Comparison of ENCODE assay signal across 24 cellular contexts in the genomic region with DNA sequence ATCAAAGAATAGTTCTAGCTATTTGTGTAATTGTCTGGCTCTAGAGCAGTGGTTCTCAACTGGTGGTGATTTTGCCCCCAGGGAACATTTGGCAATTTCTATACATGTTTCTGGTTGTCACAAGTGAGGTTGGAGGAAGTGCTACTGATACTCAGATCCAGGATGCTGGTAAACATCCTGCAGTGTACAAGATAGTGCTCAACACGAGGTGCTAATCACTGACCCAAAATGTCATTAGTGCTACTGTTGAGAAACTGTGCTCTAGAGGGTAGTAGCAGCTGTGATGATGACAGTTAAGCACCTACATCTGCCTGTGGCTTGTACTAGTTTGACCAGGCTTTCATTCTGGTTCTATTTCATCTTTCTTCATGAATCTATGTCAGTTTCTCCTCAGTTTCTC. TPM values are rescaled to one million over a fixed set of nuclear protein-coding genes. Genes with fewer than 3 reads are reported as not detected.
A peak's percentile ranks its signal among the peaks of the same experiment; 100 is the strongest.
DNase-seq lines count a peak whose midpoint lies in the region; ATAC-seq, FAIRE-seq and TF ChIP-seq lines count a peak whose summit lies in the region.
"Had no signal": no experiment of that assay in that cellular context is flagged by ENCODE, and none has a peak within 500 bp of the region (broad histone marks: within the 10 kb centered on the region; RNA-seq: fewer than 3 reads in every experiment).

No MANE protein-coding gene starts in this region.

- no peak overlapping the region for H3K4me2 ChIP-seq in OCI-LY7 (ENCODE audit: low read length)

- in situ Hi-C loops in HAP-1 (cut with MboI; ENCODE audit: low sequenced_read_pairs), result no loop called here

- no peaks in the 10 kb centered on the region for H3K4me1 Mint-ChIP-seq in CD8-positive, alpha-beta T cell (ENCODE audit: low read depth)
- H3K4me1 Mint-ChIP-seq: natural killer cell had no signal

- intact Hi-C loops in OCI-LY7 (cut with micrococcal nuclease; ENCODE audit: unreplicated experiment), result no loop called here
- intact Hi-C loops in CD8-positive, alpha-beta T cell (cut with DNase I, micrococcal nuclease), result no loop called here

- no peaks in the 10 kb centered on the region for H3K9me2 ChIP-seq in OCI-LY7 (ENCODE audit: insufficient read depth, low read length)

- H3K36me3 Mint-ChIP-seq in CD8-positive, alpha-beta T cell, result peaks cover 37% of the 10 kb centered on the region

- H3K27ac ChIP-seq in OCI-LY7 (ENCODE audit: low read depth, low read length, poor library complexity, severe bottlenecking) (no peak overlapping the region), WERI-Rb-1 (no peak overlapping the region)
- no peak overlapping the region for H3K27ac ChIP-seq in CD8-positive, alpha-beta T cell (ENCODE audit: low read depth, low read length)
- H3K27ac ChIP-seq: GM23248, spleen, stomach, uterus had no signal

- H3K4me3 ChIP-seq in OCI-LY7 (ENCODE audit: low read depth, low read length, poor library complexity, severe bottlenecking) (no peak overlapping the region), HAP-1 (no peak overlapping the region), WERI-Rb-1 (ENCODE audit: low read depth, low read length) (no peak overlapping the region)
- no peak overlapping the region for H3K4me3 ChIP-seq in CD8-positive, alpha-beta T cell (ENCODE audit: low read depth, low read length)
- H3K4me3 ChIP-seq: GM23248, lung, spleen, stomach, uterus had no signal

- H3K4me3 Mint-ChIP-seq in CD8-positive, alpha-beta T cell, result no peak overlapping the region
- H3K4me3 Mint-ChIP-seq: activated naive CD4-positive, alpha-beta T cell treated with anti-CD3 and anti-CD28 coated beads for 36 hours; natural killer cell had no signal

- ATAC-seq in GM21423 (IDR thresholded peaks at IDR 0.05; ENCODE audit: unreplicated experiment) (peak; percentile 83), HG02981 (IDR thresholded peaks at IDR 0.05; ENCODE audit: unreplicated experiment) (peak; percentile 82)
- ATAC-seq in CD8-positive, alpha-beta T cell, result no peak
- ATAC-seq: natural killer cell had no signal

- POLR2A ChIA-PET in OCI-LY7 (lab: Charles Lee), result no interaction called here
- POLR2A ChIA-PET in CD8-positive, alpha-beta T cell (lab: Charles Lee), result no interaction called here

- H2AFZ ChIP-seq in OCI-LY7 (ENCODE audit: low read length), result no peak overlapping the region
- H2AFZ ChIP-seq: GM23248 had no signal

- no peaks in the 10 kb centered on the region for H4K20me1 ChIP-seq in OCI-LY7 (ENCODE audit: insufficient read depth, low read length)

- DNase-seq in GM18507 (ENCODE audit: extremely low spot score, insufficient read length, low read depth) (no peak), OCI-LY7 (ENCODE audit: low spot score) (peak; percentile 15), HAP-1 (ENCODE audit: low spot score in 2 of 2) (no peak), WERI-Rb-1 (no peak), NCI-H226 (no peak)
- no peak for DNase-seq in CD8-positive, alpha-beta T cell
- DNase-seq: activated CD8-positive, alpha-beta memory T cell treated with anti-CD3 and anti-CD28 coated beads, Interleukin-2, amount 50 U/mL, for 48 hours; activated naive CD4-positive, alpha-beta T cell treated with anti-CD3 and anti-CD28 coated beads for 36 hours; cortex of kidney; GDM1; GM23248; natural killer cell; NCI-H1417 treated with DMSO at 0.1 percent for 48 hours; NCI-H345; SHP77; spleen; stomach; uterus had no signal

- H3K27ac Mint-ChIP-seq in CD8-positive, alpha-beta T cell, result no peak overlapping the region
- H3K27ac Mint-ChIP-seq: activated naive CD4-positive, alpha-beta T cell treated with anti-CD3 and anti-CD28 coated beads for 36 hours; natural killer cell had no signal

- TF ChIP-seq CTCF in OCI-LY7 (conservative IDR thresholded peaks at IDR 0.05; ENCODE audit: low read length) (no peak), WERI-Rb-1 (IDR thresholded peaks at IDR 0.05; ENCODE audit: low read depth, low read length) (no peak)
- no peak for TF ChIP-seq CTCF in CD8-positive, alpha-beta T cell (IDR thresholded peaks at IDR 0.05)

- peak; percentile 5 for FAIRE-seq in GM18507 (lab: Jason Lieb, UNC)

- BruUV-seq in OCI-LY7 (replicated peaks; lab: Mats Ljungman, UMichigan), result no TSS peak

- H3K27me3 Mint-ChIP-seq in CD8-positive, alpha-beta T cell (ENCODE audit: low read depth), result no peaks in the 10 kb centered on the region

- H3K9me3 Mint-ChIP-seq in CD8-positive, alpha-beta T cell, result no peaks in the 10 kb centered on the region
- H3K9me3 Mint-ChIP-seq: activated naive CD4-positive, alpha-beta T cell treated with anti-CD3 and anti-CD28 coated beads for 36 hours; natural killer cell had no signal

- H3K27me3 ChIP-seq in HAP-1 (ENCODE audit: low read depth) (no peaks in the 10 kb centered on the region), WERI-Rb-1 (ENCODE audit: insufficient read depth, low read depth, severe bottlenecking) (no peaks in the 10 kb centered on the region)
- no peaks in the 10 kb centered on the region for H3K27me3 ChIP-seq in CD8-positive, alpha-beta T cell (ENCODE audit: insufficient read depth, low read length)
- H3K27me3 ChIP-seq: spleen, stomach, uterus had no signal

- H3K36me3 ChIP-seq in OCI-LY7 (ENCODE audit: insufficient read depth, low read length) (no peaks in the 10 kb centered on the region), HAP-1 (replicated peaks) (peaks cover 10% of the 10 kb centered on the region), WERI-Rb-1 (peaks cover 10% of the 10 kb centered on the region)
- peaks cover 7% of the 10 kb centered on the region for H3K36me3 ChIP-seq in CD8-positive, alpha-beta T cell (ENCODE audit: insufficient read depth, low read length)
- H3K36me3 ChIP-seq: uterus had no signal

- H3K79me2 ChIP-seq in OCI-LY7 (ENCODE audit: insufficient read depth, low read depth, low read length), result no peaks in the 10 kb centered on the region

- H3K4me1 ChIP-seq in OCI-LY7 (ENCODE audit: insufficient read depth, low read length, poor library complexity, severe bottlenecking) (no peaks in the 10 kb centered on the region), HAP-1 (no peaks in the 10 kb centered on the region)
- no peaks in the 10 kb centered on the region for H3K4me1 ChIP-seq in CD8-positive, alpha-beta T cell (ENCODE audit: insufficient read depth, low read length)
- H3K4me1 ChIP-seq: spleen, stomach, uterus had no signal

- CTCF ChIA-PET in OCI-LY7 (lab: Charles Lee; ENCODE audit: unreplicated experiment), result no interaction called here
- CTCF ChIA-PET in CD8-positive, alpha-beta T cell (lab: Charles Lee), result no interaction called here

- H3K9me3 ChIP-seq in OCI-LY7 (ENCODE audit: low read length), result no peaks in the 10 kb centered on the region
- H3K9me3 ChIP-seq in HAP-1, result no peaks in the 10 kb centered on the region
- no peaks in the 10 kb centered on the region for H3K9me3 ChIP-seq in WERI-Rb-1 (ENCODE audit: severe bottlenecking)
- no peaks in the 10 kb centered on the region for H3K9me3 ChIP-seq in CD8-positive, alpha-beta T cell (ENCODE audit: low read length)
- H3K9me3 ChIP-seq: spleen, stomach, uterus had no signal

RNA-seq across cellular contexts. Expression of gene LRRC19, which starts 22.1 kb away (rescaled TPM):
- total RNA-seq in OCI-LY7 (2014; rRNA removed; shearing (Covaris generic)), result not detected in 2 replicates
- total RNA-seq in OCI-LY7 (2022), result not detected in 2 replicates
- total RNA-seq in CD8-positive, alpha-beta T cell, result not detected
- total RNA-seq: activated naive CD4-positive, alpha-beta T cell treated with anti-CD3 and anti-CD28 coated beads for 36 hours; GM23248; LHCN-M2; natural killer cell; pulmonary artery endothelial cell; spleen; T-helper 2 cell treated with Interferon-gamma antibody and Interleukin-4, amounts not matched to agents 100 ng/mL and 5 ng/mL, for 36 hours; uterus had no signal

RNA-seq across cellular contexts. Expression of gene IFT74, which starts 27.1 kb away (rescaled TPM):
- total RNA-seq in OCI-LY7 (2014; rRNA removed; shearing (Covaris generic)), result 4.5 and 10.2 TPM in 2 replicates
- 2.6 and 3.4 TPM in 2 replicates for total RNA-seq in OCI-LY7 (2022)
- total RNA-seq in CD8-positive, alpha-beta T cell, result 1 to 10 TPM; 5.8 to 6.3 TPM

RNA-seq across cellular contexts. Expression of gene PLAA, which starts 36.3 kb away (rescaled TPM):
- total RNA-seq in OCI-LY7 (2014; rRNA removed; shearing (Covaris generic)), result 18.1 and 21.4 TPM in 2 replicates
- 31.8 and 33.5 TPM in 2 replicates for total RNA-seq in OCI-LY7 (2022)
- total RNA-seq in CD8-positive, alpha-beta T cell, result 10 to 100 TPM; 38.5 to 40.6 TPM
